Comparison of ENCODE assay signal across 15 cellular contexts in the genomic region with DNA sequence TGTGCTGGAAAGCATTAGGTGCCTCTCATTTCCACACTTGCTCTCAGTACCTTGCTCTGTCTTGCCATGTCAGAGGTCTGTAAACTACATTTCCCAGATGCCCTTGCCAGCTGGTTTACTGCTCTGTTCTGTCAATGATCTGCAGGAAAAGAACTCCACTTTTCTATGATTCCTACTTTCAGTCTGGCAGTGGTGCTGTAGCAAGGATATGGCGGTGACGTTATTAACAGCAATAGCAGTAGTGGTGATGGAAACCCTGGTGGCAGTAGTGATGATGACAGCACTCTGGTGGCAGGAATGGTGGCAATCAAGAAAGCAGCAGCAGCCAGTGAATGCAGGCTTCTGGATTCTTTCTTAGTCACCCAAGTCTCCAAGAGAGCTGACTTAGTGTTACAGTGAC.
DNase-seq lines count a peak whose midpoint lies in the region; ATAC-seq and TF ChIP-seq lines count a peak whose summit lies in the region.
"Had no signal": no experiment of that assay in that cellular context is flagged by ENCODE, and none has a peak within 500 bp of the region (broad histone marks: within the 10 kb centered on the region; RNA-seq: fewer than 3 reads in every experiment).

No MANE protein-coding gene starts in this region.

- intact Hi-C loops in natural killer cell (cut with micrococcal nuclease) = no loop called here
- intact Hi-C loops in sciatic nerve (cut with DNase I) = no loop called here

- ATAC-seq in natural killer cell = no peak
- no peak for ATAC-seq in sciatic nerve
- ATAC-seq: left ventricle myocardium superior had no signal

- peaks cover 11% of the 10 kb centered on the region for H3K9me3 Mint-ChIP-seq in progenitor cell of endocrine pancreas (ENCODE audit: low read depth)
- H3K9me3 Mint-ChIP-seq in natural killer cell = peaks cover 5 to 7% of the 10 kb centered on the region in 2 donors
- H3K9me3 Mint-ChIP-seq: type B pancreatic cell had no signal

- H3K27ac Mint-ChIP-seq in progenitor cell of endocrine pancreas (peak overlapping the region; percentile 41), natural killer cell (no peak overlapping the region)
- H3K27ac Mint-ChIP-seq: type B pancreatic cell had no signal

- H3K4me1 Mint-ChIP-seq in progenitor cell of endocrine pancreas (ENCODE audit: low read depth) = peaks cover 5% of the 10 kb centered on the region
- H3K4me1 Mint-ChIP-seq in natural killer cell = no peaks in the 10 kb centered on the region

- TF ChIP-seq CTCF in epithelial cell of esophagus (IDR thresholded peaks at IDR 0.05; ENCODE audit: insufficient read depth, low read depth, low read length, missing control alignments) = peak; percentile 7
- TF ChIP-seq CTCF in progenitor cell of endocrine pancreas (IDR thresholded peaks at IDR 0.05; ENCODE audit: unreplicated experiment) = peak; percentile 46
- TF ChIP-seq CTCF in natural killer cell (IDR thresholded peaks at IDR 0.05) = no peak

- H3K27me3 Mint-ChIP-seq in progenitor cell of endocrine pancreas = no peaks in the 10 kb centered on the region
- H3K27me3 Mint-ChIP-seq in natural killer cell (ENCODE audit: low read depth in 2 of 2) = no peaks in the 10 kb centered on the region
- H3K27me3 Mint-ChIP-seq: type B pancreatic cell had no signal

- H3K36me3 Mint-ChIP-seq in progenitor cell of endocrine pancreas (ENCODE audit: insufficient read depth) (no peaks in the 10 kb centered on the region), natural killer cell (no peaks in the 10 kb centered on the region)
- H3K36me3 Mint-ChIP-seq: type B pancreatic cell had no signal

- H3K4me3 ChIP-seq in epithelial cell of esophagus (ENCODE audit: low read length) = no peak overlapping the region
- H3K4me3 ChIP-seq: adrenal gland had no signal

- H3K4me3 Mint-ChIP-seq in progenitor cell of endocrine pancreas (ENCODE audit: low read depth) (no peak overlapping the region), natural killer cell (no peak overlapping the region)
- H3K4me3 Mint-ChIP-seq: type B pancreatic cell had no signal

- DNase-seq in NCI-H146 (lab: John Stamatoyannopoulos, UW) = peak; percentile 10
- DNase-seq in NCI-H146 treated with DMSO at 0.1 percent for 48 hours (lab: John Stamatoyannopoulos, UW; ENCODE audit: unreplicated experiment) = no peak
- DNase-seq in LHCN-M2 (ENCODE audit: low read depth) = peak; percentile 14
- DNase-seq in epithelial cell of esophagus (ENCODE audit: low read depth) = no peak
- DNase-seq in progenitor cell of endocrine pancreas (ENCODE audit: low spot score, unreplicated experiment) = no peak
- no peak for DNase-seq in natural killer cell
- no peak for DNase-seq in NCI-H1417 treated with DMSO at 0.1 percent for 48 hours (lab: John Stamatoyannopoulos, UW)
- DNase-seq in sciatic nerve (ENCODE audit: low spot score) = no peak
- DNase-seq: activated T-cell treated with anti-CD3 and anti-CD28 coated beads, Interleukin-2, amount 50 U/mL, for 1 hour; adrenal gland; HCEC 1CT; left ventricle myocardium superior; NCI-H1092; Right ventricle myocardium superior had no signal

Comparison
In these comparisons a context has a peak if more than half of its experiments do, and no peak if none do; other contexts are left out.
1. DNase-seq: peak in NCI-H146 (single experiment) and LHCN-M2 (single experiment); none in NCI-H146 treated with DMSO at 0.1 percent for 48 hours (single experiment), epithelial cell of esophagus (single experiment), progenitor cell of endocrine pancreas (single experiment), natural killer cell (single experiment), NCI-H1417 treated with DMSO at 0.1 percent for 48 hours (single experiment) and sciatic nerve (single experiment).